In the genomic region with DNA sequence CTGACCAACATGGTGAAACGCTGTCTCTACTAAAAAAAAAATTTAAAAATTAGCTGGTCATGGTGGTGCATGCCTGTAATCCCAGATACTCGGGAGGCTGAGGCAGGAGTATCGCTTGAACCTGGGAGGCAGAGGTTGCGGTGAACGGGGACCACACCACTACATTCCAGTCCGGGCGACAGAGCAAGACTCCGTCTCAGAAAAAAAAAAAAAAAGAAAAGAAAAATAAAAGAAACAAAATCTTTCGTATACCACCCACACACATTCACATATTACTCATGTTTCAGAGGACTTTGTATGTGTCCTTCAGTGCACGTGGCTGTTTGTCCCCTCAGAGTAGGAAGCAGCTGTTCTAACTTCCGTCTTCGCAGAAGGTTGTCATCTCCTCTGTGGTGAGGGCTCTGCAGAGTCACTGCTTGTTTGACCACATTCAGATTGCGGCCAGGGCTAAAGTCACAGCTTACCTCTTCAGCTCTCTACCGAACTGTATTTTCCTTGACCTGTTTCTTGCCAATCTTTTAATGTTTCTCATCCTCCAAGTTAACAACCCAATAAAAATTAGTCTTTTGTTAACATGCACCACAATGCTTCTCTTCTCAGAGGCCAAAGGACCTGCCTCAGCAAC, we compare ENCODE assay signal across 8 cellular contexts. TPM values are rescaled to one million over a fixed set of nuclear protein-coding genes. Genes with fewer than 3 reads are reported as not detected.
DNase-seq lines count a peak whose midpoint lies in the region; ATAC-seq, FAIRE-seq and TF ChIP-seq lines count a peak whose summit lies in the region.

No MANE protein-coding gene starts in this region.

- peaks cover 36% of the 10 kb centered on the region for H3K4me1 Mint-ChIP-seq in activated CD8-positive, alpha-beta T cell treated with anti-CD3 and anti-CD28 coated beads for 36 hours (ENCODE audit: low read depth)
- peaks cover 29% of the 10 kb centered on the region for H3K4me1 Mint-ChIP-seq in activated T-helper 1 cell treated with anti-CD3 and anti-CD28 coated beads, Interleukin-12 subunit alpha, Interleukin-12 subunit beta, Interleukin-2, Interleukin-4 antibody, amounts not matched to agents 30 ng/mL and 10 ng/mL and 1 ng/mL, durations not matched to agents 14 hours and 24 hours and 36 hours (ENCODE audit: low read depth)

- H3K4me3 ChIP-seq in small intestine (ENCODE audit: low read depth in 1 of 2, low read length in 2 of 2), result no peak overlapping the region

- intact Hi-C loops in activated CD8-positive, alpha-beta T cell treated with anti-CD3 and anti-CD28 coated beads for 36 hours (cut with micrococcal nuclease), result no loop called here
- intact Hi-C loops in activated T-helper 1 cell treated with anti-CD3 and anti-CD28 coated beads, Interleukin-12 subunit alpha, Interleukin-12 subunit beta, Interleukin-2, Interleukin-4 antibody, amounts not matched to agents 30 ng/mL and 10 ng/mL and 1 ng/mL, durations not matched to agents 14 hours and 24 hours and 36 hours (cut with micrococcal nuclease), result loop anchor here (1.0 kb wide), 1 partner anchor 33 kb away; no protein-coding TSS in a partner anchor

- H3K9me3 ChIP-seq in small intestine (ENCODE audit: control insufficient read depth, low read depth), result no peaks in the 10 kb centered on the region

- POLR2A ChIA-PET in activated CD8-positive, alpha-beta T cell treated with anti-CD3 and anti-CD28 coated beads for 36 hours (lab: Charles Lee), result interaction anchor here (0.7 to 1.8 kb wide), 3 partner anchors 9 to 33 kb away, joined by 3 to 6 read pairs (median 4); no protein-coding TSS in a partner anchor

- no peak for FAIRE-seq in small intestine (lab: Jason Lieb, UNC)

- H3K36me3 Mint-ChIP-seq in activated CD8-positive, alpha-beta T cell treated with anti-CD3 and anti-CD28 coated beads for 36 hours (ENCODE audit: low read depth), result peaks cover 2% of the 10 kb centered on the region
- H3K36me3 Mint-ChIP-seq in activated T-helper 1 cell treated with anti-CD3 and anti-CD28 coated beads, Interleukin-12 subunit alpha, Interleukin-12 subunit beta, Interleukin-2, Interleukin-4 antibody, amounts not matched to agents 30 ng/mL and 10 ng/mL and 1 ng/mL, durations not matched to agents 14 hours and 24 hours and 36 hours (ENCODE audit: low read depth), result no peaks in the 10 kb centered on the region

- 74 to 94% (median 80%) methylated on average over 14 of the region's 14 CpGs for whole genome bisulfite sequencing in small intestine, 3 donors

- CTCF ChIA-PET in activated CD8-positive, alpha-beta T cell treated with anti-CD3 and anti-CD28 coated beads for 36 hours (lab: Charles Lee), result interaction anchor here (1.0 kb wide), 1 partner anchor 15 kb away, joined by 3 read pairs; no protein-coding TSS in a partner anchor

- TF ChIP-seq CTCF in activated CD8-positive, alpha-beta T cell treated with anti-CD3 and anti-CD28 coated beads for 36 hours (IDR thresholded peaks at IDR 0.05), result no peak

- H3K36me3 ChIP-seq in small intestine (ENCODE audit: control insufficient read depth in 2 of 2, insufficient read depth in 2 of 2, low read length in 2 of 2), result no peaks in the 10 kb centered on the region

- H3K9me3 Mint-ChIP-seq in activated CD8-positive, alpha-beta T cell treated with anti-CD3 and anti-CD28 coated beads for 36 hours, result no peaks in the 10 kb centered on the region
- H3K9me3 Mint-ChIP-seq in activated T-helper 1 cell treated with anti-CD3 and anti-CD28 coated beads, Interleukin-12 subunit alpha, Interleukin-12 subunit beta, Interleukin-2, Interleukin-4 antibody, amounts not matched to agents 30 ng/mL and 10 ng/mL and 1 ng/mL, durations not matched to agents 14 hours and 24 hours and 36 hours, result no peaks in the 10 kb centered on the region

- H3K27ac Mint-ChIP-seq in activated CD8-positive, alpha-beta T cell treated with anti-CD3 and anti-CD28 coated beads for 36 hours, result peak overlapping the region; percentile 65
- H3K27ac Mint-ChIP-seq in activated T-helper 1 cell treated with anti-CD3 and anti-CD28 coated beads, Interleukin-12 subunit alpha, Interleukin-12 subunit beta, Interleukin-2, Interleukin-4 antibody, amounts not matched to agents 30 ng/mL and 10 ng/mL and 1 ng/mL, durations not matched to agents 14 hours and 24 hours and 36 hours, result no peak overlapping the region

- H3K27ac ChIP-seq in small intestine (ENCODE audit: low read depth in 1 of 2, low read length in 1 of 2), result no peak overlapping the region

- peak; percentile 46 for DNase-seq in Ammon's horn (ENCODE audit: low spot score)
- peak; percentile 45 for DNase-seq in GM19238 (ENCODE audit: insufficient read length, low spot score)
- DNase-seq in activated CD8-positive, alpha-beta T cell treated with anti-CD3 and anti-CD28 coated beads for 36 hours, result peak; percentile 71
- DNase-seq in small intestine, result peak; percentile 25
- no peak for DNase-seq in dermis blood vessel endothelial cell
- DNase-seq in activated T-helper 1 cell treated with anti-CD3 and anti-CD28 coated beads, Interleukin-12 subunit alpha, Interleukin-12 subunit beta, Interleukin-2, Interleukin-4 antibody, amounts not matched to agents 30 ng/mL and 10 ng/mL and 1 ng/mL, durations not matched to agents 14 hours and 24 hours and 36 hours (ENCODE audit: low spot score), result no peak
- no peak for DNase-seq in activated CD4-positive, CD25-positive, alpha-beta regulatory T cell treated with anti-CD3 and anti-CD28 coated beads, Interleukin-2, amount 50 U/mL, for 72 hours

- H3K27me3 Mint-ChIP-seq in activated CD8-positive, alpha-beta T cell treated with anti-CD3 and anti-CD28 coated beads for 36 hours, result no peaks in the 10 kb centered on the region
- peaks cover 3% of the 10 kb centered on the region for H3K27me3 Mint-ChIP-seq in activated T-helper 1 cell treated with anti-CD3 and anti-CD28 coated beads, Interleukin-12 subunit alpha, Interleukin-12 subunit beta, Interleukin-2, Interleukin-4 antibody, amounts not matched to agents 30 ng/mL and 10 ng/mL and 1 ng/mL, durations not matched to agents 14 hours and 24 hours and 36 hours (ENCODE audit: insufficient read depth)

- peak; percentile 97 for ATAC-seq in HG03175 (IDR thresholded peaks at IDR 0.05; ENCODE audit: unreplicated experiment)
- peak; percentile 86 for ATAC-seq in activated CD8-positive, alpha-beta T cell treated with anti-CD3 and anti-CD28 coated beads for 36 hours

- H3K27me3 ChIP-seq in small intestine (ENCODE audit: control insufficient read depth in 2 of 2, insufficient read depth in 2 of 2, low read length in 2 of 2), result no peaks in the 10 kb centered on the region

- no peaks in the 10 kb centered on the region for H3K4me1 ChIP-seq in small intestine (ENCODE audit: control insufficient read depth in 2 of 2, insufficient read depth in 1 of 2, low read depth in 1 of 2, low read length in 1 of 2)

- peak overlapping the region; percentile 17 for H3K4me3 Mint-ChIP-seq in activated CD8-positive, alpha-beta T cell treated with anti-CD3 and anti-CD28 coated beads for 36 hours
- H3K4me3 Mint-ChIP-seq in activated T-helper 1 cell treated with anti-CD3 and anti-CD28 coated beads, Interleukin-12 subunit alpha, Interleukin-12 subunit beta, Interleukin-2, Interleukin-4 antibody, amounts not matched to agents 30 ng/mL and 10 ng/mL and 1 ng/mL, durations not matched to agents 14 hours and 24 hours and 36 hours, result no peak overlapping the region

RNA-seq across cellular contexts. Expression of a gene that starts 36.6 kb away (rescaled TPM):
- total RNA-seq in activated CD8-positive, alpha-beta T cell treated with anti-CD3 and anti-CD28 coated beads for 36 hours, result 10 to 100 TPM; 38.5 to 41.3 TPM
- 1 to 10 TPM; 4.9 to 6.5 (median 6.3) TPM for polyA plus RNA-seq in small intestine
- 19.1 and 19.6 TPM in 2 replicates for total RNA-seq in dermis blood vessel endothelial cell
- total RNA-seq in activated T-helper 1 cell treated with anti-CD3 and anti-CD28 coated beads, Interleukin-12 subunit alpha, Interleukin-12 subunit beta, Interleukin-2, Interleukin-4 antibody, amounts not matched to agents 30 ng/mL and 10 ng/mL and 1 ng/mL, durations not matched to agents 14 hours and 24 hours and 36 hours, result 69.8 and 72.7 TPM in 2 replicates

Comparison
In these comparisons a context has a peak if more than half of its experiments do, and no peak if none do; other contexts are left out.
1. DNase-seq: peak in Ammon's horn (single experiment), GM19238 (single experiment), activated CD8-positive, alpha-beta T cell treated with anti-CD3 and anti-CD28 coated beads for 36 hours (single experiment) and small intestine (single experiment); none in dermis blood vessel endothelial cell (single experiment), activated T-helper 1 cell treated with anti-CD3 and anti-CD28 coated beads, Interleukin-12 subunit alpha, Interleukin-12 subunit beta, Interleukin-2, Interleukin-4 antibody, amounts not matched to agents 30 ng/mL and 10 ng/mL and 1 ng/mL, durations not matched to agents 14 hours and 24 hours and 36 hours (single experiment) and activated CD4-positive, CD25-positive, alpha-beta regulatory T cell treated with anti-CD3 and anti-CD28 coated beads, Interleukin-2, amount 50 U/mL, for 72 hours (single experiment).